9 cellular contexts compared by ENCODE assay signal in the genomic region with DNA sequence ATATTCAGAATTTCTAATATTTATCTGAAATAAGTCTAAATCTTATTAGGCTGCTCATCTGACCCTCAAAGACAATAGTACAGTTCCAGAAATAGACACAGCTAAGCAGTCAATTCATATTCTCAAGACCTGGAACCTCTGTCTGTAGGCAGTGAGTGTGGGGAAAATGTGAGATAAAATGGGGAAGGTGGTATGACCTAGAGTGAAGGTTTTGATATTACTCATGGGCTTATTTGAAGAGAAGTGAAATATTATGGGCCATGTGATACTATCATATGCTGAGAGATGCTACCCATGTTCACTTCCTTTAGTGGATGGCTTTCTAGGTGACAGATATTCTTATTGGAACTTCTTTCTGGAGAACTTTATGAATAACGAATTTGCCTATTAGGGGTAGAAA. TPM values are rescaled to one million over a fixed set of nuclear protein-coding genes. Genes with fewer than 3 reads are reported as not detected.
DNase-seq lines count a peak whose midpoint lies in the region; ATAC-seq and TF ChIP-seq lines count a peak whose summit lies in the region.
"Had no signal": no experiment of that assay in that cellular context is flagged by ENCODE, and none has a peak within 500 bp of the region (broad histone marks: within the 10 kb centered on the region; RNA-seq: fewer than 3 reads in every experiment).

No MANE protein-coding gene starts in this region.

- H3K27me3 Mint-ChIP-seq in immature natural killer cell (ENCODE audit: low read depth in 3 of 3): peaks cover 2 to 7% (median 7%) of the 10 kb centered on the region in 3 donors

- peak overlapping the region; percentile 43 to 100 (median 94) for H3K27ac Mint-ChIP-seq in immature natural killer cell

- no peak overlapping the region for H3K4me3 ChIP-seq in BE2C (ENCODE audit: low read depth, low read length)
- H3K4me3 ChIP-seq: skin epidermis had no signal

- ATAC-seq in GM18861 (IDR thresholded peaks at IDR 0.05; ENCODE audit: unreplicated experiment) (peak; percentile 80), GM21529 (IDR thresholded peaks at IDR 0.05; ENCODE audit: unreplicated experiment) (peak; percentile 79), HG03520 (IDR thresholded peaks at IDR 0.05; ENCODE audit: unreplicated experiment) (peak; percentile 88)
- ATAC-seq: Panc1 had no signal

- no peaks in the 10 kb centered on the region for H3K27me3 ChIP-seq in BE2C

- H3K36me3 Mint-ChIP-seq in immature natural killer cell: peaks cover 0 to 8% (median 8%) of the 10 kb centered on the region in 3 donors

- TF ChIP-seq CTCF in BE2C (IDR thresholded peaks at IDR 0.05; ENCODE audit: low read depth, low read length): no peak

- H3K4me1 ChIP-seq in BE2C: no peaks in the 10 kb centered on the region

- H3K9me3 ChIP-seq in BE2C: no peaks in the 10 kb centered on the region

- peak; percentile 41 to 48 (median 44) for DNase-seq in immature natural killer cell
- DNase-seq in RPMI8226: no peak
- DNase-seq in BE2C: no peak
- no peak for DNase-seq in NCI-H526 treated with DMSO at 0.1 percent for 48 hours (lab: John Stamatoyannopoulos, UW)

- no peaks in the 10 kb centered on the region for H3K9me3 Mint-ChIP-seq in immature natural killer cell

- peaks cover 99 to 100% of the 10 kb centered on the region in 2 donors for H3K4me1 Mint-ChIP-seq in immature natural killer cell

- no peaks in the 10 kb centered on the region for H3K36me3 ChIP-seq in BE2C

- H3K4me3 Mint-ChIP-seq in immature natural killer cell: peak overlapping the region; percentile 1 to 80 (median 51)

RNA-seq across cellular contexts. Expression of a gene that starts 33.5 kb away (rescaled TPM):
- polyA plus RNA-seq in immature natural killer cell: 100 to 1,000 TPM in 1 of 3 donors, 10 to 100 TPM in 2; 36.8 to 101 (median 43.6) TPM
- 2.3 TPM for polyA plus RNA-seq in BE2C (2012; ENCODE audit: insufficient read depth, insufficient read length, low read depth)

Comparison
In these comparisons a context has a peak if more than half of its experiments do, and no peak if none do; other contexts are left out.
1. DNase-seq: peak in immature natural killer cell (3 of 3); none in RPMI8226 (single experiment), BE2C (single experiment) and NCI-H526 treated with DMSO at 0.1 percent for 48 hours (single experiment).
2. Peak in every context shown above with its lines, with median percentiles within 50 percentile points of each other: ATAC-seq.